Comparison of ENCODE assay signal across 9 cellular contexts in genomic region chrX:13898084-13898483, GRCh38.
DNase-seq lines count a peak whose midpoint lies in the region; ATAC-seq, FAIRE-seq and TF ChIP-seq lines count a peak whose summit lies in the region.
"Had no signal": no experiment of that assay in that cellular context is flagged by ENCODE, and none has a peak within 500 bp of the region (broad histone marks: within the 10 kb centered on the region; RNA-seq: fewer than 3 reads in every experiment).

No MANE protein-coding gene starts in this region.

- H3K4me3 Mint-ChIP-seq in nephron progenitor cell = no peak overlapping the region

- DNase-seq in DMS 273 (lab: John Stamatoyannopoulos, UW; ENCODE audit: unreplicated experiment) (peak; percentile 58), DMS 273 treated with DMSO at 0.1 percent for 48 hours (lab: John Stamatoyannopoulos, UW) (no peak), amniotic epithelial cell (ENCODE audit: low read depth) (peak; percentile 6), nephron progenitor cell (peak; percentile 2), LoVo (ENCODE audit: low spot score) (no peak), frontal cortex (ENCODE audit: low spot score in 2 of 2) (no peak)

- no peaks in the 10 kb centered on the region for H3K4me1 Mint-ChIP-seq in nephron progenitor cell

- no peak overlapping the region for H3K27ac Mint-ChIP-seq in nephron progenitor cell

- peaks cover 3% of the 10 kb centered on the region for H3K27me3 Mint-ChIP-seq in nephron progenitor cell (ENCODE audit: low read depth, poor library complexity)

- H3K36me3 Mint-ChIP-seq in nephron progenitor cell (ENCODE audit: low read depth) = peaks cover 2% of the 10 kb centered on the region

- no peak for TF ChIP-seq CTCF in nephron progenitor cell (IDR thresholded peaks at IDR 0.05)

- FAIRE-seq in frontal cortex (lab: Jason Lieb, UNC) = no peak
- FAIRE-seq: A204.1 had no signal

- H3K9me3 Mint-ChIP-seq in nephron progenitor cell = peaks cover 33% of the 10 kb centered on the region

- ATAC-seq in HG03045 (IDR thresholded peaks at IDR 0.05; ENCODE audit: unreplicated experiment) = peak; percentile 59
- no peak for ATAC-seq in GM18520 (IDR thresholded peaks at IDR 0.05; ENCODE audit: unreplicated experiment)

Comparison
In these comparisons a context has a peak if more than half of its experiments do, and no peak if none do; other contexts are left out.
1. DNase-seq: peak in DMS 273 (single experiment), amniotic epithelial cell (single experiment) and nephron progenitor cell (single experiment); none in DMS 273 treated with DMSO at 0.1 percent for 48 hours (single experiment), LoVo (single experiment) and frontal cortex (0 of 2).